Comparison of ENCODE assay signal across 8 cellular contexts in the genomic region with DNA sequence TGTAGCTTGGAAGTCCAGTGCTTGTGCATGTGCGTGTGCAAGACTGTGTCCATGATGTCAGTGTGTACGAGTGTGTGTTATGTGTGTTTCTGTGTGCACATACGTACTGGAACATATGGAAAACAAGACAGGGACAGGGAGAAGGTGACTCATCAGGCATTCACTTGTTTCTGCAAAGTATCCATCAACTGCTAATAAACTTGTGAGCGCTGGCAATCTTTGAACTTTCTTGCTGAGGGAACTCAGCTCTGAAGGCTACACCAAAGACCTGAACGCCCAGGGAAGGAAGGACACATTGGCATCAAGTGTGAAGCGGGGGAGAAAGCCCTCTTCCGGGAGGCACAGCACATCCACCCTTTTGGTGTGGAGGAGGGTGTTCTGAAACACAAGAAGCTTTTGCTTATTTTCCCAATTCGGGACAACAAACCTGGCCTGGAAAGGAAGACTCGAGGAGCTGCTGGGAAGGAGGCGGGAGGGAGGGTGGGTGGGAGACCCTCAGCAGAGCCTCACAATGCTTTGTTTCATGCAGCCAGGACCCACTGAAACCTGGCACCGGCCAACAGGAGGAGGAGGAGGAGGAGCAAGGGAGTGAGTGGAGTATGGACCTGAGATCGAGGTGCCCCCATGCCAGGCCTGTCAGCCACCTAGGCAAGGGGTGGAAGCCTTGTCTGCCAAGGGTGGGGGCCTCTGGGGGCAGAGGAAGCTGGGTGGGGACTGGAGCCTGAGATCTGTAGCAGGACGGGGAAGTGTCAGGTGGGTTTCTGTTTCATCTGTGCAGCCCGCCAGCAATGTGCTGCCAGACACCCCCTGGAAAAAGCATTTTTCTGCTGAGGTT. TPM values are rescaled to one million over a fixed set of nuclear protein-coding genes. Genes with fewer than 3 reads are reported as not detected.
DNase-seq lines count a peak whose midpoint lies in the region; ATAC-seq and TF ChIP-seq lines count a peak whose summit lies in the region.

No MANE protein-coding gene starts in this region.

- CTCF ChIA-PET in naive thymus-derived CD4-positive, alpha-beta T cell (lab: Charles Lee) = interaction anchor here (0.6 kb wide), 1 partner anchor 65 kb away, joined by 3 read pairs; no protein-coding TSS in a partner anchor

- H3K4me1 Mint-ChIP-seq in CD4-positive, CD25-positive, alpha-beta regulatory T cell = peaks cover 15 to 72% (median 55%) of the 10 kb centered on the region in 4 donors
- H3K4me1 Mint-ChIP-seq in naive thymus-derived CD4-positive, alpha-beta T cell = peaks cover 62 to 88% (median 70%) of the 10 kb centered on the region in 7 donors

- H3K9me3 Mint-ChIP-seq in CD4-positive, CD25-positive, alpha-beta regulatory T cell = no peaks in the 10 kb centered on the region
- H3K9me3 Mint-ChIP-seq in naive thymus-derived CD4-positive, alpha-beta T cell = no peaks in the 10 kb centered on the region

- ATAC-seq in CD4-positive, CD25-positive, alpha-beta regulatory T cell (ENCODE audit: low read depth in 2 of 2) = no peak
- peak; percentile 30 for ATAC-seq in HG02642 (IDR thresholded peaks at IDR 0.05; ENCODE audit: poor library complexity, unreplicated experiment)
- no peak for ATAC-seq in naive thymus-derived CD4-positive, alpha-beta T cell
- ATAC-seq in HG03469 (IDR thresholded peaks at IDR 0.05; ENCODE audit: unreplicated experiment) = no peak

- intact Hi-C loops in naive thymus-derived CD4-positive, alpha-beta T cell (cut with micrococcal nuclease) = loop anchor here in 1 of 2 donors (10.0 kb wide), 1 partner anchor 51 kb away; no protein-coding TSS in a partner anchor

- peaks cover 16% of the 10 kb centered on the region for H3K36me3 ChIP-seq in CD4-positive, CD25-positive, alpha-beta regulatory T cell (ENCODE audit: control insufficient read depth, insufficient read depth, low read length)
- peaks cover 28% of the 10 kb centered on the region for H3K36me3 ChIP-seq in brain microvascular endothelial cell (replicated peaks)
- H3K36me3 ChIP-seq in naive thymus-derived CD4-positive, alpha-beta T cell (ENCODE audit: control insufficient read depth in 2 of 3, insufficient read depth in 3 of 3, low read length in 3 of 3) = peaks cover 0 to 16% (median 0%) of the 10 kb centered on the region in 3 experiments

- in situ Hi-C loops in brain microvascular endothelial cell (cut with HindIII; ENCODE audit: low pct_ligation_motif_present, low sequenced_read_pairs) = no loop called here

- peaks cover 64% of the 10 kb centered on the region for H3K4me1 ChIP-seq in CD4-positive, CD25-positive, alpha-beta regulatory T cell (ENCODE audit: control insufficient read depth, insufficient read depth, low read length, poor library complexity, severe bottlenecking)
- peaks cover 44 to 56% of the 10 kb centered on the region in 2 donors for H3K4me1 ChIP-seq in naive thymus-derived CD4-positive, alpha-beta T cell (ENCODE audit: control insufficient read depth in 2 of 2, insufficient read depth in 2 of 2, low read length in 2 of 2)

- H3K27ac Mint-ChIP-seq in CD4-positive, CD25-positive, alpha-beta regulatory T cell = peak overlapping the region; percentile 60 to 83 (median 64)
- peak overlapping the region in 6 of 9 donors; percentile 63 to 84 (median 65) for H3K27ac Mint-ChIP-seq in naive thymus-derived CD4-positive, alpha-beta T cell

- H3K27me3 Mint-ChIP-seq in CD4-positive, CD25-positive, alpha-beta regulatory T cell = no peaks in the 10 kb centered on the region
- H3K27me3 Mint-ChIP-seq in naive thymus-derived CD4-positive, alpha-beta T cell = no peaks in the 10 kb centered on the region

- POLR2A ChIA-PET in naive thymus-derived CD4-positive, alpha-beta T cell (lab: Charles Lee) = interaction anchor here (0.5 to 2.0 kb wide), 7 partner anchors 9 to 29 kb away, joined by 3 to 9 read pairs (median 3); no protein-coding TSS in a partner anchor

- peaks cover 22% of the 10 kb centered on the region for H3K36me3 Mint-ChIP-seq in CD4-positive, CD25-positive, alpha-beta regulatory T cell
- H3K36me3 Mint-ChIP-seq in naive thymus-derived CD4-positive, alpha-beta T cell = peaks cover 9 to 36% (median 16%) of the 10 kb centered on the region in 5 donors

- H3K4me3 ChIP-seq in CD4-positive, CD25-positive, alpha-beta regulatory T cell (ENCODE audit: low read depth, low read length) = no peak overlapping the region
- no peak overlapping the region for H3K4me3 ChIP-seq in brain microvascular endothelial cell (ENCODE audit: low read depth, low read length)
- no peak overlapping the region for H3K4me3 ChIP-seq in naive thymus-derived CD4-positive, alpha-beta T cell (ENCODE audit: low read length)

- H3K4me3 Mint-ChIP-seq in CD4-positive, CD25-positive, alpha-beta regulatory T cell = peak overlapping the region; percentile 23 to 79 (median 62)
- H3K4me3 Mint-ChIP-seq in naive thymus-derived CD4-positive, alpha-beta T cell = peak overlapping the region; percentile 38 to 88 (median 74)

- H3K9me3 ChIP-seq in CD4-positive, CD25-positive, alpha-beta regulatory T cell (ENCODE audit: control insufficient read depth in 2 of 2, low read length in 2 of 2) = no peaks in the 10 kb centered on the region
- H3K9me3 ChIP-seq in naive thymus-derived CD4-positive, alpha-beta T cell (ENCODE audit: control insufficient read depth in 2 of 3, low read length in 3 of 3) = no peaks in the 10 kb centered on the region

- TF ChIP-seq CTCF in brain microvascular endothelial cell (IDR thresholded peaks at IDR 0.05; ENCODE audit: low read depth, low read length, missing control alignments) = no peak

- no peaks in the 10 kb centered on the region for H3K27me3 ChIP-seq in CD4-positive, CD25-positive, alpha-beta regulatory T cell (ENCODE audit: control insufficient read depth, insufficient read depth, low read length)
- no peaks in the 10 kb centered on the region for H3K27me3 ChIP-seq in brain microvascular endothelial cell (replicated peaks)
- no peaks in the 10 kb centered on the region for H3K27me3 ChIP-seq in naive thymus-derived CD4-positive, alpha-beta T cell (ENCODE audit: control insufficient read depth in 2 of 2, insufficient read depth in 2 of 2, low read length in 2 of 2)

- no peak overlapping the region for H3K27ac ChIP-seq in CD4-positive, CD25-positive, alpha-beta regulatory T cell (ENCODE audit: insufficient read depth, low read length, poor library complexity, severe bottlenecking)
- peak overlapping the region; percentile 71 for H3K27ac ChIP-seq in brain microvascular endothelial cell
- H3K27ac ChIP-seq in naive thymus-derived CD4-positive, alpha-beta T cell (ENCODE audit: low read depth, low read length) = no peak overlapping the region

- DNase-seq in CD4-positive, CD25-positive, alpha-beta regulatory T cell = peak in 1 of 3 donors; percentile 33
- no peak for DNase-seq in brain microvascular endothelial cell
- DNase-seq in naive thymus-derived CD4-positive, alpha-beta T cell = no peak
- DNase-seq in effector CD8-positive, alpha-beta T cell (lab: John Stamatoyannopoulos, UW) = no peak
- no peak for DNase-seq in DMS53 (lab: John Stamatoyannopoulos, UW)
- no peak for DNase-seq in HUDEP-2 (lab: John Stamatoyannopoulos, UW; ENCODE audit: unreplicated experiment in 76 of 76)

RNA-seq across cellular contexts. Expression of a gene that starts 26.8 kb away (rescaled TPM):
- 64.0 TPM for total RNA-seq in CD4-positive, CD25-positive, alpha-beta regulatory T cell
- polyA plus RNA-seq in CD4-positive, CD25-positive, alpha-beta regulatory T cell = 1 to 10 TPM; 1.7 to 7.2 (median 6.3) TPM
- total RNA-seq in naive thymus-derived CD4-positive, alpha-beta T cell = 10 to 100 TPM; 21.2 to 79.4 (median 30.1) TPM
- polyA plus RNA-seq in naive thymus-derived CD4-positive, alpha-beta T cell = 1 to 10 TPM; 5.3 to 6.5 TPM
